Comparison of ENCODE assay signal across 1 cellular context in the genomic region with DNA sequence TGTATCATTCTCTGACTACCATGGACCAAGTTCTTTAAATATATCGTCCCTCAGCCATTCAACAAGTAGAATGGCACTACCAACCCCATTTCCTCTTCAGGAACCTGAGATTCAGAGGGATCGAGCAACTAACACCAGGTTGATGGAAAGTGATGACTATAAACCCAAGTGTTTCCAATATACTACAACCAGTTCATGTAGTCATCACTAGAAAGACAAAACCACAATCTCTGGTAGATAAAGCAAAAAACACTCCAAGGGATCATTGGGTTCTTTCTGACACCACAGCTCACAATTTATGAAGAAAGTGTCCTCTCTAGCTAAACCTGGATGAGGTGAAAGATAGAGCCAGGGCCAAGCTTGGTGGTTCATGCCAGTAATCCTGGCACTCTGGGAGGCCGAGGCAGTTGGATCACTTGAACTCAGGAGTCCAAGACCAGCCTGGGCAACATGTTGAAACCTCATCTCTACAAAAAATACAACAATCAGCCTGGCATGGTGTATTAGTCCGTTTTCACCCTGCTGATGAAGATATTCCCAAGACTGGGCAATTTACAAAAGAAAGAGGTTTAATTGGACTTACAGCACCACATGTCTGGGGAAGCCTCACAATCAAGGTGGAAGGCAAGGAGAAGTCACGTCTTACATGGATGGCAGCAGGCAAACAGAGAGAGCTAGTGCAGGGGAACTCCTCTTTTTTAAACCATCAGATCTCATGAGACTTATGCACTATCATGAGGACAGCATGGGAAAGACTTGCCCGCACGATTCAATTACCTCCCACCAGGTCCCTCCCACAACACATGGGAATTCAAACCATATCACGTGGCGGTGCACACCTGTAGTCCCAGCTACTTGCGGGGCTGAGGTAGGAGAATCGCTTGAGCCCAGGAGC.
TF ChIP-seq lines count a peak whose summit lies in the region.

No MANE protein-coding gene starts in this region.

TF ChIP-seq in WTC11, 78 proteins besides CTCF, POLR2A, EP300 and RAD21 (continued from another document):
- TF ChIP-seq, protein P1, sequence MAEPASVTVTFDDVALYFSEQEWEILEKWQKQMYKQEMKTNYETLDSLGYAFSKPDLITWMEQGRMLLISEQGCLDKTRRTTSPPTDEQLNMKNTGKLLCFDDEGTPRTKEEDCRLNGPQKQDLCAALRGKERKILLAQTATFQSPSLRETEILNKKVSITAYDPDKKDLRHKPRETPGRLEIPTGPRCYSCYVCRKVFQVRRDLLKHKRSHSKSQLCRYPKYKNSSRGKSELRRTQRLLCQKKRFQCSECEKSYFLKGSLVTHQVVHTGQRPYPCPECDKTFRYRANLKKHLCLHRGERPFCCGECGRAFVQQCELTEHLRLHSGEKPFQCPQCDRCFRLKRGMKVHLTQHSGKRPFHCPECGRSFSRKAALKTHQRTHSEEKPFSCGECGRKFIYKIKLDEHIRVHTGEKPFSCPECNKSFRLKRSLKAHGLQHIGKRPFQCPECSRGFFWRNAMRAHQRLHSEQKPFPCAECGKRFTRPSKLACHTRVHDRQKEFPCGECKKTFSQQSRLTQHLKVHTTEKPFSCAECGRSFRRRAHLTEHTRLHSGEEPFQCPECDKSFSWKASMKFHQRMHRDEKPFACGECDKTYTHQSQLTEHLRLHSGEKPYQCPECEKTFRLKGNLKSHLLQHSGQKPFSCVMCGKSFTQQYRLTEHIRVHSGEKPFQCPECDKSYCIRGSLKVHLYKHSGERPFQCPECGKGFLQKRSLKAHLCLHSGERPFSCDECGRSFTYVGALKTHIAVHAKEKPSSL (CRISPR knock-in tag; conservative IDR thresholded peaks at IDR 0.05) = no peak
